In genomic region chr19:7366701-7367420, GRCh38 we compare ENCODE assay signal across 8 cellular contexts. TPM values are rescaled to one million over a fixed set of nuclear protein-coding genes. Genes with fewer than 3 reads are reported as not detected.
DNase-seq lines count a peak whose midpoint lies in the region; ATAC-seq and TF ChIP-seq lines count a peak whose summit lies in the region.

No MANE protein-coding gene starts in this region.

- H3K9ac ChIP-seq in OCI-LY3 (ENCODE audit: low read length) (no peak overlapping the region), neural progenitor cell (no peak overlapping the region)

- DNase-seq in left ventricle myocardium inferior, result no peak
- DNase-seq in cardiac septum (ENCODE audit: low spot score), result no peak
- no peak for DNase-seq in central memory CD8-positive, alpha-beta T cell (ENCODE audit: low spot score in 2 of 2)
- peak; percentile 23 for DNase-seq in neural progenitor cell (ENCODE audit: low spot score)
- no peak for DNase-seq in NK-92 treated with Interleukin-12 subunit alpha and Interleukin-12 subunit beta, amount 100 ng/mL, for 24 hours (lab: John Stamatoyannopoulos, UW)
- DNase-seq in testis, result no peak

- no peak for ATAC-seq in central memory CD8-positive, alpha-beta T cell (replicated peaks; ENCODE audit: extremely low read depth, poor library complexity, severe bottlenecking)
- no peak for ATAC-seq in GM18861 (IDR thresholded peaks at IDR 0.05; ENCODE audit: unreplicated experiment)

- H3K9me3 ChIP-seq in left ventricle myocardium inferior (replicated peaks), result no peaks in the 10 kb centered on the region
- H3K9me3 ChIP-seq in OCI-LY3 (ENCODE audit: insufficient read depth, low read length), result no peaks in the 10 kb centered on the region
- H3K9me3 ChIP-seq in neural progenitor cell (ENCODE audit: low read depth), result no peaks in the 10 kb centered on the region
- no peaks in the 10 kb centered on the region for H3K9me3 ChIP-seq in testis

- no peak for TF ChIP-seq POLR2A in testis (IDR thresholded peaks at IDR 0.05)

- peak overlapping the region; percentile 16 for H3K4me2 ChIP-seq in OCI-LY3 (ENCODE audit: low read length)
- no peak overlapping the region for H3K4me2 ChIP-seq in neural progenitor cell

- H3K4me3 ChIP-seq in left ventricle myocardium inferior (no peak overlapping the region), OCI-LY3 (ENCODE audit: low read length) (no peak overlapping the region), neural progenitor cell (no peak overlapping the region), testis (no peak overlapping the region)

- H3K4me3 Mint-ChIP-seq in central memory CD8-positive, alpha-beta T cell, result no peak overlapping the region
- no peak overlapping the region for H3K4me3 Mint-ChIP-seq in neural progenitor cell

- H3K36me3 Mint-ChIP-seq in central memory CD8-positive, alpha-beta T cell (ENCODE audit: insufficient read depth), result peaks cover 76% of the 10 kb centered on the region
- H3K36me3 Mint-ChIP-seq in neural progenitor cell, result no peaks in the 10 kb centered on the region

- intact Hi-C loops in left ventricle myocardium inferior (cut with micrococcal nuclease), result no loop called here
- intact Hi-C loops in cardiac septum (cut with DNase I), result no loop called here
- intact Hi-C loops in testis (cut with DNase I; ENCODE audit: low total_unique reads), result no loop called here

- H3K36me3 ChIP-seq in left ventricle myocardium inferior (no peaks in the 10 kb centered on the region), OCI-LY3 (replicated peaks; ENCODE audit: low read depth, low read length) (no peaks in the 10 kb centered on the region), neural progenitor cell (no peaks in the 10 kb centered on the region), testis (ENCODE audit: low read depth, missing control alignments) (no peaks in the 10 kb centered on the region)

- peaks cover 19% of the 10 kb centered on the region for H3K27me3 ChIP-seq in left ventricle myocardium inferior (ENCODE audit: low read depth)
- H3K27me3 ChIP-seq in OCI-LY3 (ENCODE audit: low read depth, low read length), result peaks cover 8% of the 10 kb centered on the region; the same call in 1 of the 2 replicates
- peaks cover 32% of the 10 kb centered on the region for H3K27me3 ChIP-seq in neural progenitor cell
- no peaks in the 10 kb centered on the region for H3K27me3 ChIP-seq in testis

- peak overlapping the region; percentile 3 for H3K27ac Mint-ChIP-seq in central memory CD8-positive, alpha-beta T cell (ENCODE audit: low read depth)
- no peak overlapping the region for H3K27ac Mint-ChIP-seq in neural progenitor cell

- H3K9me3 Mint-ChIP-seq in central memory CD8-positive, alpha-beta T cell, result no peaks in the 10 kb centered on the region
- H3K9me3 Mint-ChIP-seq in neural progenitor cell, result no peaks in the 10 kb centered on the region

- no peaks in the 10 kb centered on the region for H3K4me1 ChIP-seq in left ventricle myocardium inferior
- 0 out of 2 replicates have a peak, but pooled peaks cover 2% of the 10 kb centered on the region for H3K4me1 ChIP-seq in OCI-LY3 (ENCODE audit: low read length)
- no peaks in the 10 kb centered on the region for H3K4me1 ChIP-seq in neural progenitor cell
- no peaks in the 10 kb centered on the region for H3K4me1 ChIP-seq in testis

- H3K27ac ChIP-seq in left ventricle myocardium inferior (replicated peaks) (no peak overlapping the region), OCI-LY3 (ENCODE audit: low read length) (no peak overlapping the region), neural progenitor cell (no peak overlapping the region), testis (no peak overlapping the region)

- H3K79me2 ChIP-seq in OCI-LY3 (ENCODE audit: low read length), result no peaks in the 10 kb centered on the region
- H3K79me2 ChIP-seq in neural progenitor cell (ENCODE audit: low read depth), result no peaks in the 10 kb centered on the region

- no peaks in the 10 kb centered on the region for H3K27me3 Mint-ChIP-seq in central memory CD8-positive, alpha-beta T cell
- peaks cover 24% of the 10 kb centered on the region for H3K27me3 Mint-ChIP-seq in neural progenitor cell (ENCODE audit: insufficient read depth, low read depth)

- H2AFZ ChIP-seq in OCI-LY3 (ENCODE audit: low read depth, low read length) (no peak overlapping the region), neural progenitor cell (replicated peaks) (no peak overlapping the region)

- H4K20me1 ChIP-seq in OCI-LY3 (ENCODE audit: insufficient read depth, low read length) (no peaks in the 10 kb centered on the region), neural progenitor cell (ENCODE audit: low read depth) (no peaks in the 10 kb centered on the region)

- no peaks in the 10 kb centered on the region for H3F3A ChIP-seq in neural progenitor cell (ENCODE audit: low read depth)

- peaks cover 44% of the 10 kb centered on the region for H3K4me1 Mint-ChIP-seq in central memory CD8-positive, alpha-beta T cell
- no peaks in the 10 kb centered on the region for H3K4me1 Mint-ChIP-seq in neural progenitor cell

- TF ChIP-seq CTCF in left ventricle myocardium inferior (IDR thresholded peaks at IDR 0.05; ENCODE audit: borderline replicate concordance) (peak; percentile 33), OCI-LY3 (IDR thresholded peaks at IDR 0.05; ENCODE audit: low read depth, low read length) (peak; percentile 79), neural progenitor cell (IDR thresholded peaks at IDR 0.05) (peak; percentile 49), testis (IDR thresholded peaks at IDR 0.05) (no peak)

- 85 to 91% methylated on average over 10 of the region's 10 CpGs for WGBS in testis, 2 donors

RNA-seq across cellular contexts. Expression of gene ARHGEF18, which starts 18.1 kb away (rescaled TPM):
- total RNA-seq in left ventricle myocardium inferior (8.3 TPM), cardiac septum (12.5 TPM), neural progenitor cell (ENCODE audit: low replicate concordance) (13.6 and 41.0 TPM in 2 replicates), testis (10 to 100 TPM; 33.4 to 42.7 TPM)
- polyA plus RNA-seq in testis (ENCODE audit: insufficient read depth, low read depth, low replicate concordance), result 17.9 TPM

Comparison
In these comparisons a context has a peak if more than half of its experiments do, and no peak if none do; other contexts are left out.
1. CTCF ChIP-seq: peak in left ventricle myocardium inferior (single experiment), OCI-LY3 (single experiment) and neural progenitor cell (single experiment); none in testis (0 of 3).